Comparison of ENCODE assay signal across 8 cellular contexts in genomic region chr15:45022871-45023658, GRCh38. TPM values are rescaled to one million over a fixed set of nuclear protein-coding genes. Genes with fewer than 3 reads are reported as not detected.
DNase-seq lines count a peak whose midpoint lies in the region; ATAC-seq and TF ChIP-seq lines count a peak whose summit lies in the region.

Gene SORD (plus strand): TSS chr15:45023195. CDS start chr15:45023284, 89 bp downstream.

- H3K4me1 ChIP-seq in right cardiac atrium (ENCODE audit: control insufficient read depth, insufficient read depth, low read length) (peaks cover 3% of the 10 kb centered on the region), uterus (no peaks in the 10 kb centered on the region)

- no peak for TF ChIP-seq CTCF in uterus (IDR thresholded peaks at IDR 0.05)

- peaks cover 24% of the 10 kb centered on the region for H3K27me3 Mint-ChIP-seq in T-helper 17 cell

- H3K27ac Mint-ChIP-seq in T-helper 17 cell: peak within 1 kb of the TSS; percentile 32

- H3K27ac ChIP-seq in right cardiac atrium (ENCODE audit: low read length): peak within 1 kb of the TSS; percentile 4
- H3K27ac ChIP-seq in uterus: peak within 1 kb of the TSS; percentile 37 to 74

- TF ChIP-seq POLR2A in GM15510 (IDR thresholded peaks at IDR 0.05; ENCODE audit: borderline replicate concordance, extremely low read depth, insufficient read length) (peak; percentile 63), uterus (IDR thresholded peaks at IDR 0.05) (peak in 1 of 2 donors; percentile 50)

- H3K36me3 Mint-ChIP-seq in T-helper 17 cell (ENCODE audit: low read depth): peaks cover 2% of the 10 kb centered on the region

- DNase-seq in NCI-H146 treated with DMSO at 0.1 percent for 48 hours (lab: John Stamatoyannopoulos, UW; ENCODE audit: unreplicated experiment): peak; percentile 54
- DNase-seq in T-helper 17 cell: peak; percentile 82 to 90 (median 87)
- peak; percentile 39 to 96 (median 88) for DNase-seq in anterior cingulate cortex (lab: John Stamatoyannopoulos, UW)
- peak; percentile 96 to 98 (median 98) for DNase-seq in right cardiac atrium
- peak; percentile 22 for DNase-seq in pulmonary artery endothelial cell (ENCODE audit: low read depth, low spot score)
- peak; percentile 86 to 91 for DNase-seq in uterus

- H3K9me3 ChIP-seq in T-helper 17 cell (ENCODE audit: control insufficient read depth, low read length, poor library complexity, severe bottlenecking) (no peaks in the 10 kb centered on the region), right cardiac atrium (ENCODE audit: control insufficient read depth, low read length) (no peaks in the 10 kb centered on the region), uterus (no peaks in the 10 kb centered on the region)

- H3K36me3 ChIP-seq in uterus: no peaks in the 10 kb centered on the region

- WGBS in right cardiac atrium: 1% methylated on average over 48 of the region's 48 CpGs

- peaks cover 14% of the 10 kb centered on the region for H3K4me1 Mint-ChIP-seq in T-helper 17 cell

- H3K27me3 ChIP-seq in right cardiac atrium (ENCODE audit: control insufficient read depth, insufficient read depth) (no peaks in the 10 kb centered on the region), uterus (no peaks in the 10 kb centered on the region)

- intact Hi-C loops in right cardiac atrium (cut with DNase I): loop anchor here in 1 of 4 donors (10.0 kb wide), 1 partner anchor 48 kb away; no protein-coding TSS in a partner anchor
- intact Hi-C loops in uterus (cut with DNase I; ENCODE audit: low total_unique reads): loop anchor here (10.0 kb wide), 1 partner anchor 168 kb away; no protein-coding TSS in a partner anchor

- peak; percentile 86 for ATAC-seq in HG02870 (IDR thresholded peaks at IDR 0.05; ENCODE audit: unreplicated experiment)
- ATAC-seq in T-helper 17 cell: peak; percentile 99
- peak; percentile 100 for ATAC-seq in right cardiac atrium

- H3K4me3 ChIP-seq in right cardiac atrium (ENCODE audit: low read length): peak within 1 kb of the TSS; percentile 61
- H3K4me3 ChIP-seq in uterus: peak within 1 kb of the TSS; percentile 57 to 75

- peak within 1 kb of the TSS; percentile 92 for H3K4me3 Mint-ChIP-seq in T-helper 17 cell

RNA-seq across cellular contexts. Expression of gene SORD, which starts in this region (rescaled TPM):
- total RNA-seq in T-helper 17 cell (1 to 10 TPM; 2.1 to 3.7 TPM), right cardiac atrium (10 to 100 TPM; 11.0 to 14.7 (median 12.9) TPM), pulmonary artery endothelial cell (19.9 and 30.5 TPM in 2 replicates), uterus (10 to 100 TPM in 3 of 4 donors, 1 to 10 TPM in 1; 4.9 to 30.6 (median 19.3) TPM)
- 5.5 TPM for polyA plus RNA-seq in right cardiac atrium

Comparison
In these comparisons a context has a peak if more than half of its experiments do, and no peak if none do; other contexts are left out.
1. Peak in every context shown above with its lines: DNase-seq, ATAC-seq, H3K4me3 ChIP-seq and H3K27ac ChIP-seq.
2. DNase-seq: peak in every context shown above with its lines; median percentile 98 in right cardiac atrium; 88 in uterus; 88 in anterior cingulate cortex; 87 in T-helper 17 cell; 54 in NCI-H146 treated with DMSO at 0.1 percent for 48 hours; 22 in pulmonary artery endothelial cell.